19 cellular contexts compared by ENCODE assay signal in the genomic region with DNA sequence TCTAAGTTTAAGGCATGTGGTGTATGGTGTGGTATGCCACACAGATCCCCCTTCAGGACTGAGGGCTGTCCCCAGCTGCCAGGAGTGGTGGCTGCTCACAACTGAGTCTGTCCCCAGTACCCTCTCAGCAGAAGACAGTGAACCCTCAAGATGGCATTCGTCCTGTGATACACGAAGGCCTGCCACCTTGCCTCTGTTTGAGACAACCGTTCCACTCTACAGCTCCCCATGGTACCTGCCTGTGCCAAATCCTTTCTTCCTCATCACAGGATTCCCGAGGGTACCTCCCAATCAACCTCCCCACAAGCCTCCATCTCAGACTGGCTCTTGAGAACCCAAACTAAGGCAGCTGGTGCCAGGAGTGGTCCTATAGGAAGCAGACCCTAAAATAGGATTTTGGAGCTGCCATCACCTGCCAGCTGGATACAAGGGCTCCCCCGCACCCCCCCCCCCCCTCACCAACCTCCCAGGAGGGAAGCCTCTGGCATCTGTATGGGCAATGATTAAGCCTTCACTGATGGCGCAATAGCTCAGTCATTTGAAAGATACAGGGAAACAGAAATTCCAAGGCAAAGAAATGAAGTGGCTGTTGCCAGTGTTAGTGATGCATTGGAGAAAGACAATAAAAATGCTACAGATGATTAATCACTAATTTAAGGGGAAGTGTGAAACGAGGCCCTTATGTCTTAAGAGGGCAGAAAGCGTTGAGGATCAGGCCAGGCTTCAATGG.
DNase-seq lines count a peak whose midpoint lies in the region; ATAC-seq, FAIRE-seq and TF ChIP-seq lines count a peak whose summit lies in the region.
"Had no signal": no experiment of that assay in that cellular context is flagged by ENCODE, and none has a peak within 500 bp of the region (broad histone marks: within the 10 kb centered on the region; RNA-seq: fewer than 3 reads in every experiment).

No MANE protein-coding gene starts in this region.

- peaks cover 4% of the 10 kb centered on the region for H3K9me3 Mint-ChIP-seq in nephron progenitor cell
- H3K9me3 Mint-ChIP-seq: dendritic cell treated with granulocyte-macrophage colony-stimulating factor and Interleukin-4, amounts not matched to agents 40 ng/mL and 50 ng/mL, for 4 days had no signal

- TF ChIP-seq POLR2A in H1 (IDR thresholded peaks at IDR 0.05; ENCODE audit: control extremely low read depth in 1 of 2, low read depth in 2 of 2, low read length in 2 of 2) = no peak

- no peaks in the 10 kb centered on the region for H3K36me3 ChIP-seq in MG63
- H3K36me3 ChIP-seq in H1 (ENCODE audit: control insufficient read depth in 2 of 4, insufficient read depth in 4 of 4, low read length in 3 of 4) = no peaks in the 10 kb centered on the region
- H3K36me3 ChIP-seq: gastroesophageal sphincter had no signal

- H2AK5ac ChIP-seq in H1 (ENCODE audit: low read depth, low read length) = no peak overlapping the region

- peaks cover 18% of the 10 kb centered on the region for H3K4me1 Mint-ChIP-seq in nephron progenitor cell

- CTCF ChIA-PET in H1 (lab: Charles Lee; ENCODE audit: partially characterized antibody) = interaction anchor here (0.6 to 5.4 kb wide), 7 partner anchors 7 to 637 kb away, joined by 3 to 42 read pairs (median 10); no protein-coding TSS in a partner anchor

- H2BK20ac ChIP-seq in H1 (ENCODE audit: low read length) = no peak overlapping the region

- no peak overlapping the region for H3K14ac ChIP-seq in H1 (ENCODE audit: insufficient read length)

- no peak overlapping the region for H3K18ac ChIP-seq in H1 (ENCODE audit: extremely low read depth, low read length)

- no peaks in the 10 kb centered on the region for H3K36me3 Mint-ChIP-seq in nephron progenitor cell (ENCODE audit: low read depth)
- H3K36me3 Mint-ChIP-seq: activated naive CD8-positive, alpha-beta T cell had no signal

- H3K79me2 ChIP-seq in H1 (ENCODE audit: control insufficient read depth in 1 of 2, insufficient read depth in 2 of 2, low read length in 2 of 2) = no peaks in the 10 kb centered on the region

- no peak overlapping the region for H3K9ac ChIP-seq in H1 (replicated peaks in 1 of 4; ENCODE audit: extremely low read depth in 1 of 4, low read depth in 3 of 4, low read length in 3 of 4)

- H3K4me3 ChIP-seq in MG63 = no peak overlapping the region
- H3K4me3 ChIP-seq in H1 (ENCODE audit: extremely low read depth in 1 of 4, insufficient read depth in 2 of 4, low read depth in 3 of 4, low read length in 4 of 4) = no peak overlapping the region
- H3K4me3 ChIP-seq: gastroesophageal sphincter, K562, SK-N-MC had no signal

- no peak overlapping the region for H3K4me3 Mint-ChIP-seq in nephron progenitor cell
- H3K4me3 Mint-ChIP-seq: activated naive CD8-positive, alpha-beta T cell; dendritic cell treated with granulocyte-macrophage colony-stimulating factor and Interleukin-4, amounts not matched to agents 40 ng/mL and 50 ng/mL, for 4 days had no signal

- no peak overlapping the region for H3K56ac ChIP-seq in H1 (replicated peaks; ENCODE audit: insufficient read length, low read depth, low read length)

- H3K23me2 ChIP-seq in H1 (ENCODE audit: low read depth, low read length) = no peaks in the 10 kb centered on the region

- H3K23ac ChIP-seq in H1 (ENCODE audit: insufficient read length) = no peak overlapping the region

- 75% methylated on average over 8 of the region's 8 CpGs; no CpG with 5 or more reads in 1 of the 2 experiments for WGBS in H1 (ENCODE audit: extremely low coverage in 1 of 2, insufficient coverage in 1 of 2, insufficient read length in 1 of 2, insufficient replicate concordance in 2 of 2, low coverage in 1 of 2, low lambda C conversion rate in 2 of 2, missing lambda C conversion rate in 1 of 2), 2 experiments

- peak; percentile 3 for DNase-seq in D341Med (ENCODE audit: low spot score)
- DNase-seq in MG63 = peak; percentile 61
- DNase-seq in H1 (ENCODE audit: low read depth in 1 of 2, low spot score in 2 of 2) = no peak
- DNase-seq in nephron progenitor cell = no peak
- DNase-seq in stimulated activated CD4-positive, alpha-beta T cell treated with anti-CD3 and anti-CD28 coated beads, Interleukin-1b, Interleukin-23, amount 100 ng/mL, for 48 hours = no peak
- no peak for DNase-seq in SIG-M5 (lab: John Stamatoyannopoulos, UW)
- DNase-seq: NCI-H2029 treated with DMSO at 0.1 percent for 48 hours; stimulated activated naive CD8-positive, alpha-beta T cell treated with anti-CD3 and anti-CD28 coated beads, Interleukin-15, Interleukin-2, amounts not matched to agents 100 U/mL and 50 U/mL, for 24 hours had no signal

- no peak overlapping the region for H4K91ac ChIP-seq in H1 (replicated peaks; ENCODE audit: insufficient read length, low read length)

- ATAC-seq in GM18867 (IDR thresholded peaks at IDR 0.05; ENCODE audit: unreplicated experiment) = no peak
- no peak for ATAC-seq in HG02840 (IDR thresholded peaks at IDR 0.05; ENCODE audit: low FRiP score, unreplicated experiment)
- ATAC-seq: gastroesophageal sphincter; K562; stimulated activated naive CD8-positive, alpha-beta T cell treated with anti-CD3 and anti-CD28 coated beads, Interleukin-15, Interleukin-2, amounts not matched to agents 100 U/mL and 50 U/mL, for 24 hours had no signal

- TF ChIP-seq EP300 in H1 (IDR thresholded peaks at IDR 0.05; ENCODE audit: borderline replicate concordance in 1 of 2, low read depth in 2 of 2, low read length in 2 of 2) = no peak

- H3K4me1 ChIP-seq in H1 (replicated peaks in 1 of 4; ENCODE audit: control insufficient read depth in 3 of 4, insufficient read depth in 4 of 4, low read length in 3 of 4) = no peaks in the 10 kb centered on the region
- H3K4me1 ChIP-seq: gastroesophageal sphincter had no signal

- H3K27me3 Mint-ChIP-seq in nephron progenitor cell (ENCODE audit: low read depth, poor library complexity) = peaks cover 28% of the 10 kb centered on the region
- H3K27me3 Mint-ChIP-seq: dendritic cell treated with granulocyte-macrophage colony-stimulating factor and Interleukin-4, amounts not matched to agents 40 ng/mL and 50 ng/mL, for 4 days had no signal

- no peaks in the 10 kb centered on the region for H4K20me1 ChIP-seq in H1 (replicated peaks in 1 of 2; ENCODE audit: control insufficient read depth in 1 of 2, insufficient read depth in 2 of 2, low read length in 2 of 2)

- POLR2A ChIA-PET in H1 (lab: Charles Lee; ENCODE audit: partially characterized antibody) = no interaction called here

- FAIRE-seq in H1 (lab: Jason Lieb, UNC) = no peak
- FAIRE-seq: G401.6, GM18507, K562 had no signal

- no peak overlapping the region for H2BK12ac ChIP-seq in H1 (ENCODE audit: low read depth, low read length)

- H2BK5ac ChIP-seq in H1 (ENCODE audit: low read depth, low read length) = no peak overlapping the region

- no peak overlapping the region; the same call in 1 of the 2 replicates for H2BK15ac ChIP-seq in H1 (ENCODE audit: low read length)

- H3K79me1 ChIP-seq in H1 (ENCODE audit: low read depth, low read length) = no peaks in the 10 kb centered on the region

- TF ChIP-seq CTCF in H1 (IDR thresholded peaks at IDR 0.05; ENCODE audit: control extremely low read depth in 1 of 3, insufficient read depth in 1 of 3, low read depth in 1 of 3, low read length in 3 of 3) (no peak), nephron progenitor cell (IDR thresholded peaks at IDR 0.05) (no peak)

- H3K9me3 ChIP-seq in MG63 (no peaks in the 10 kb centered on the region; the same call in 1 of the 2 replicates), H1 (ENCODE audit: insufficient read depth in 2 of 2, low read depth in 1 of 2, low read length in 1 of 2) (no peaks in the 10 kb centered on the region; a peak in 1 of 4 replicates)
- H3K9me3 ChIP-seq: gastroesophageal sphincter had no signal

- no peak overlapping the region for H4K8ac ChIP-seq in H1 (ENCODE audit: extremely low read depth, insufficient read depth, low read length)

- peak overlapping the region; percentile 73 for H3K27ac Mint-ChIP-seq in nephron progenitor cell
- H3K27ac Mint-ChIP-seq: activated naive CD8-positive, alpha-beta T cell; dendritic cell treated with granulocyte-macrophage colony-stimulating factor and Interleukin-4, amounts not matched to agents 40 ng/mL and 50 ng/mL, for 4 days had no signal

- H3K27ac ChIP-seq in H1 (ENCODE audit: low read depth, low read length) = no peak overlapping the region
- H3K27ac ChIP-seq: C4-2B, gastroesophageal sphincter, SK-N-MC, VCaP had no signal

- H3K27me3 ChIP-seq in MG63 (peaks cover 6% of the 10 kb centered on the region; the same call in 1 of the 2 replicates), H1 (replicated peaks in 1 of 4; ENCODE audit: control insufficient read depth in 3 of 4, extremely low read depth in 1 of 4, insufficient read depth in 3 of 4, low read length in 3 of 4) (peaks cover 0 to 2% (median 0%) of the 10 kb centered on the region in 4 experiments; a peak in 1 of 7 replicates)
- H3K27me3 ChIP-seq: gastroesophageal sphincter had no signal

- no peak overlapping the region for H3K4me2 ChIP-seq in H1 (ENCODE audit: insufficient read depth in 1 of 2, low read depth in 2 of 2, low read length in 2 of 2)

- no peak overlapping the region for H3K4ac ChIP-seq in H1 (replicated peaks; ENCODE audit: insufficient read length, low read depth, low read length)

- H2AFZ ChIP-seq in H1 (ENCODE audit: low read length) = no peak overlapping the region

- H2BK120ac ChIP-seq in H1 (replicated peaks; ENCODE audit: low read depth, low read length) = no peak overlapping the region

- no peak overlapping the region for H4K5ac ChIP-seq in H1 (ENCODE audit: insufficient read length, low read depth, low read length)

- no peak for TF ChIP-seq RAD21 in H1 (IDR thresholded peaks at IDR 0.05 in 1 of 2, conservative IDR thresholded peaks at IDR 0.05 in 1 of 2; ENCODE audit: low read depth in 2 of 2, low read length in 2 of 2)

TF ChIP-seq in H1, 55 proteins besides CTCF, POLR2A, EP300 and RAD21:
- TF ChIP-seq FOSL1 (IDR thresholded peaks at IDR 0.05; ENCODE audit: insufficient read depth, low read depth, low read length) (no peak), CEBPB (IDR thresholded peaks at IDR 0.05; ENCODE audit: low read depth, low read length) (peak; percentile 39; the same call in 1 of the 2 replicates)
TF ChIP-seq in H1: peak in this region for 1.

Comparison
In these comparisons a context has a peak if more than half of its experiments do, and no peak if none do; other contexts are left out.
1. DNase-seq: peak in D341Med (single experiment) and MG63 (single experiment); none in H1 (0 of 2), nephron progenitor cell (single experiment), stimulated activated CD4-positive, alpha-beta T cell treated with anti-CD3 and anti-CD28 coated beads, Interleukin-1b, Interleukin-23, amount 100 ng/mL, for 48 hours (single experiment) and SIG-M5 (single experiment).